Comparison of ENCODE assay signal across 19 cellular contexts in the genomic region with DNA sequence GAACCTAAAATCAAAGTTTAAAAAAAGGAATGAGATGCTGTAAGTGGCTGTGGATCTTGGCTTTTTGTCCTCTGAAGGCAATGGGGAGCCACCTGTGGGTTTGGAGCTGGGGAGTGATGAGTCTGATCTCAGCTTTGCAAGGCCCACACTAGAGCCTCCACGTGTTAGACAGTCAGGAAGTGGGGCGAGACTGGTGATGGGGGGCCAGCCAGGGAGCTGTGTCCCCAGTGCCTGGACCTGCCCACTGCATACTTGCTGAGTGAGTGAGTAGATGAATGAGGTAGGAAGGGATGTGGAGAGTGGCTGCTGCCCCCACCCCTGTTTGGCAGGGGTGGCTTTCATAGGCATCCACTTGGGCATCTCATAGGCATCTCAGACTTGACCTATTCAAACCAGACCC.
"Had no signal": no experiment of that assay in that cellular context is flagged by ENCODE, and none has a peak within 500 bp of the region (broad histone marks: within the 10 kb centered on the region; RNA-seq: fewer than 3 reads in every experiment).

No MANE protein-coding gene starts in this region.

- H3K27me3 Mint-ChIP-seq: activated naive CD4-positive, alpha-beta T cell treated with anti-CD3 and anti-CD28 coated beads, Interleukin-2, amount 50 U/mL, for 24 hours; stimulated activated naive CD8-positive, alpha-beta T cell treated with anti-CD3 and anti-CD28 coated beads, Interleukin-15, amount 100 ng/mL, for 72 hours had no signal

- H3K27ac ChIP-seq: ascending aorta, coronary artery, hepatocyte, right lobe of liver, tibial artery, VCaP had no signal

- H3K36me3 Mint-ChIP-seq: activated naive CD4-positive, alpha-beta T cell treated with anti-CD3 and anti-CD28 coated beads, Interleukin-2, amount 50 U/mL, for 24 hours had no signal

- H3K4me1 ChIP-seq: ascending aorta, right lobe of liver, tibial artery had no signal

- H3K36me3 ChIP-seq: ascending aorta, right lobe of liver, tibial artery had no signal

- H3K4me3 Mint-ChIP-seq: activated naive CD4-positive, alpha-beta T cell treated with anti-CD3 and anti-CD28 coated beads, Interleukin-2, amount 50 U/mL, for 24 hours; stimulated activated naive CD8-positive, alpha-beta T cell treated with anti-CD3 and anti-CD28 coated beads, Interleukin-15, amount 100 ng/mL, for 72 hours had no signal

- ATAC-seq: left cardiac atrium; right lobe of liver; stimulated activated naive CD8-positive, alpha-beta T cell treated with anti-CD3 and anti-CD28 coated beads, Interleukin-15, amount 100 ng/mL, for 72 hours had no signal

- H3K9me3 ChIP-seq: ascending aorta, right lobe of liver, tibial artery had no signal

- H3K27ac Mint-ChIP-seq: activated naive CD4-positive, alpha-beta T cell treated with anti-CD3 and anti-CD28 coated beads, Interleukin-2, amount 50 U/mL, for 24 hours; stimulated activated naive CD8-positive, alpha-beta T cell treated with anti-CD3 and anti-CD28 coated beads, Interleukin-15, amount 100 ng/mL, for 72 hours had no signal

- H3K9me3 Mint-ChIP-seq: activated naive CD4-positive, alpha-beta T cell treated with anti-CD3 and anti-CD28 coated beads, Interleukin-2, amount 50 U/mL, for 24 hours; stimulated activated naive CD8-positive, alpha-beta T cell treated with anti-CD3 and anti-CD28 coated beads, Interleukin-15, amount 100 ng/mL, for 72 hours had no signal

- H3K27me3 ChIP-seq: ascending aorta, hepatocyte, right lobe of liver, tibial artery had no signal

- DNase-seq: activated CD4-positive, CD25-positive, alpha-beta regulatory T cell treated with anti-CD3 and anti-CD28 coated beads, Interleukin-2, amount 50 U/mL, for 72 hours; activated gamma-delta T cell treated with Interleukin-2 at 50 U/mL for 16 hours; activated T-cell treated with anti-CD3 and anti-CD28 coated beads, Interleukin-2, amount 50 U/mL, for 1 hour; cerebellar nuclear complex; foreskin fibroblast; left cardiac atrium; mesenchymal stem cell; occipital lobe; posterior cingulate gyrus; right lobe of liver; stimulated activated CD4-positive, alpha-beta T cell treated with anti-CD3 and anti-CD28 coated beads, Interleukin-1b, Interleukin-23, amount 100 ng/mL, for 48 hours; stimulated activated naive CD8-positive, alpha-beta T cell treated with anti-CD3 and anti-CD28 coated beads, Interleukin-15, amount 100 ng/mL, for 72 hours; tibial artery had no signal

- H3K4me3 ChIP-seq: ascending aorta, coronary artery, hepatocyte, right lobe of liver, skin epidermis, tibial artery had no signal
